Comparison of ENCODE assay signal across 30 cellular contexts in the genomic region with DNA sequence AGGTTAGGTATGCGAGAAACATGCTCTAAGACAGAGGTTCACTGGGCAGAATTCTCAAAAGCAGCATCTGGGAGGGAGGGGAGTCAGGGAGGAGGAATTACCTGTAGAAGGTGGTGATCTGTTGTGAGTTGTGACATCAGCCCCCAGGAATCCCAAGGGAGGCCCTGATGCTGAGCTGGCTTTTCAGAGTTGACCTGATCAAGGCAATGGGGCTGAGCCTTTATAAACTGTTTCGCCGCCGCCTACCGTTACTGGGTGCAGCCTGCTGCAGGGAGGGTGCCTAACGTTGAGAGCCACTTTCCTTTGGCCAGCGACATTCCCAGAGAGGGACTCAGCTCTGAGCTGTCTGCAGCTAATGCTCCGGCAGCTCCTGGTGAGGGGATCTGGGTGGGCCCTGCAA.
"Had no signal": no experiment of that assay in that cellular context is flagged by ENCODE, and none has a peak within 500 bp of the region (broad histone marks: within the 10 kb centered on the region; RNA-seq: fewer than 3 reads in every experiment).

No MANE protein-coding gene starts in this region.

- H3K4me1 Mint-ChIP-seq: activated B cell treated with CpG ODN at 0.5 μM for 24 hours; activated naive CD4-positive, alpha-beta T cell treated with anti-CD3 and anti-CD28 coated beads, Interleukin-2, amount 50 U/mL, for 24 hours; activated naive CD8-positive, alpha-beta T cell treated with anti-CD3 and anti-CD28 coated beads, Interleukin-2, amount 50 U/mL, for 24 hours; activated T-helper 17 cell treated with anti-CD3 and anti-CD28 coated beads, Interleukin-2, amount 50 U/mL, for 72 hours; T-cell had no signal

- H3K27me3 ChIP-seq: colonic mucosa, gastroesophageal sphincter, left lung, neutrophil, ovary, sigmoid colon, tibial nerve had no signal

- H3K27me3 Mint-ChIP-seq: activated B cell treated with CpG ODN at 0.5 μM for 24 hours; activated CD8-positive, alpha-beta T cell treated with anti-CD3 and anti-CD28 coated beads for 36 hours; activated naive CD4-positive, alpha-beta T cell treated with anti-CD3 and anti-CD28 coated beads, Interleukin-2, amount 50 U/mL, for 24 hours; activated naive CD8-positive, alpha-beta T cell treated with anti-CD3 and anti-CD28 coated beads, Interleukin-2, amount 50 U/mL, for 24 hours; activated T-helper 17 cell treated with anti-CD3 and anti-CD28 coated beads, Interleukin-2, amount 50 U/mL, for 72 hours; progenitor cell of endocrine pancreas; T-cell had no signal

- H3K36me3 ChIP-seq: colonic mucosa, gastroesophageal sphincter, left lung, lower lobe of right lung, neutrophil, ovary, sigmoid colon, tibial nerve had no signal

- H3K4me3 Mint-ChIP-seq: activated B cell treated with CpG ODN at 0.5 μM for 24 hours; activated CD8-positive, alpha-beta T cell treated with anti-CD3 and anti-CD28 coated beads for 36 hours; activated naive CD4-positive, alpha-beta T cell treated with anti-CD3 and anti-CD28 coated beads, Interleukin-2, amount 50 U/mL, for 24 hours; activated naive CD8-positive, alpha-beta T cell treated with anti-CD3 and anti-CD28 coated beads, Interleukin-2, amount 50 U/mL, for 24 hours; activated T-cell treated with anti-CD3 and anti-CD28 coated beads, Interleukin-2, amount 50 U/mL, for 4 hours; activated T-helper 17 cell treated with anti-CD3 and anti-CD28 coated beads, Interleukin-2, amount 50 U/mL, for 72 hours; natural killer cell treated with Interleukin-12 subunit alpha and Interleukin-12 subunit beta and Interleukin-15 and Interleukin-18, amount 100 ng/mL, for 72 hours; T-cell had no signal

- H3K27ac ChIP-seq: colonic mucosa, gastroesophageal sphincter, left lung, lower lobe of right lung, neutrophil, ovary, sigmoid colon, tibial nerve had no signal

- H3K27ac Mint-ChIP-seq: activated B cell treated with CpG ODN at 0.5 μM for 24 hours; activated CD8-positive, alpha-beta T cell treated with anti-CD3 and anti-CD28 coated beads for 36 hours; activated naive CD4-positive, alpha-beta T cell treated with anti-CD3 and anti-CD28 coated beads, Interleukin-2, amount 50 U/mL, for 24 hours; activated naive CD8-positive, alpha-beta T cell treated with anti-CD3 and anti-CD28 coated beads, Interleukin-2, amount 50 U/mL, for 24 hours; activated T-helper 17 cell treated with anti-CD3 and anti-CD28 coated beads, Interleukin-2, amount 50 U/mL, for 72 hours; natural killer cell treated with Interleukin-12 subunit alpha and Interleukin-12 subunit beta and Interleukin-15 and Interleukin-18, amount 100 ng/mL, for 72 hours; progenitor cell of endocrine pancreas; T-cell had no signal

- ATAC-seq: activated CD8-positive, alpha-beta T cell treated with anti-CD3 and anti-CD28 coated beads for 36 hours; activated naive CD8-positive, alpha-beta T cell treated with anti-CD3 and anti-CD28 coated beads, Interleukin-2, amount 50 U/mL, for 24 hours; activated T-cell treated with anti-CD3 and anti-CD28 coated beads, Interleukin-2, amount 50 U/mL, for 4 hours; activated T-helper 17 cell treated with anti-CD3 and anti-CD28 coated beads, Interleukin-2, amount 50 U/mL, for 72 hours; gastroesophageal sphincter; left lung; lower lobe of right lung; mucosa of descending colon; natural killer cell treated with Interleukin-12 subunit alpha and Interleukin-12 subunit beta and Interleukin-15 and Interleukin-18, amount 100 ng/mL, for 72 hours had no signal

- H3K36me3 Mint-ChIP-seq: activated naive CD4-positive, alpha-beta T cell treated with anti-CD3 and anti-CD28 coated beads, Interleukin-2, amount 50 U/mL, for 24 hours; natural killer cell treated with Interleukin-12 subunit alpha and Interleukin-12 subunit beta and Interleukin-15 and Interleukin-18, amount 100 ng/mL, for 72 hours; T-cell had no signal

- H3K9me3 ChIP-seq: colonic mucosa, gastroesophageal sphincter, left lung, lower lobe of right lung, mucosa of descending colon, neutrophil, ovary, sigmoid colon, tibial nerve had no signal

- DNase-seq: activated B cell treated with CpG ODN at 0.5 μM for 24 hours; activated CD4-positive, alpha-beta T cell treated with anti-CD3 and anti-CD28 coated beads, Interleukin-2, amount 50 U/mL, for 1 hour; activated CD8-positive, alpha-beta T cell treated with anti-CD3 and anti-CD28 coated beads for 36 hours; activated gamma-delta T cell treated with Interleukin-2 at 50 U/mL for 16 hours; activated naive CD8-positive, alpha-beta T cell treated with anti-CD3 and anti-CD28 coated beads, Interleukin-2, amount 50 U/mL, for 24 hours; activated T-cell treated with anti-CD3 and anti-CD28 coated beads, Interleukin-2, amount 50 U/mL, for 4 hours; amygdala; colonic mucosa; effector memory CD4-positive, alpha-beta T cell; erythroblast; hippocampal formation; left lung; lower lobe of right lung; mucosa of descending colon; ovary; retina; sigmoid colon; small intestine; stimulated activated CD4-positive, alpha-beta T cell treated with anti-CD3 and anti-CD28 coated beads, Interleukin-1b, Interleukin-23, amount 100 ng/mL, for 48 hours; stimulated activated CD4-positive, alpha-beta T cell treated with anti-CD3 and anti-CD28 coated beads, Interleukin-4, amount 100 ng/mL, for 4 hours; stimulated activated CD8-positive, alpha-beta memory T cell treated with anti-CD3 and anti-CD28 coated beads, Interleukin-4, amount 100 ng/mL, for 48 hours; stimulated activated naive CD4-positive, alpha-beta T cell; T-cell had no signal

- H3K9me3 Mint-ChIP-seq: activated B cell treated with CpG ODN at 0.5 μM for 24 hours had no signal

- H3K4me1 ChIP-seq: colonic mucosa, gastroesophageal sphincter, left lung, lower lobe of right lung, sigmoid colon, tibial nerve had no signal

- H3K4me3 ChIP-seq: colonic mucosa, gastroesophageal sphincter, left lung, lower lobe of right lung, mucosa of descending colon, ovary, sigmoid colon, tibial nerve had no signal
